Comparison of ENCODE assay signal across 8 cellular contexts in genomic region chr17:36947922-36948716, GRCh38. TPM values are rescaled to one million over a fixed set of nuclear protein-coding genes. Genes with fewer than 3 reads are reported as not detected.
DNase-seq lines count a peak whose midpoint lies in the region; FAIRE-seq and TF ChIP-seq lines count a peak whose summit lies in the region.

No MANE protein-coding gene starts in this region.

- H2AK5ac ChIP-seq in H1 (ENCODE audit: low read depth, low read length): no peak overlapping the region

- H3K23ac ChIP-seq in H1 (ENCODE audit: insufficient read length): no peak overlapping the region

- H3K79me2 ChIP-seq in OCI-LY1 (ENCODE audit: insufficient read depth, low read length) (peaks cover 21% of the 10 kb centered on the region), H1 (ENCODE audit: control insufficient read depth in 1 of 2, insufficient read depth in 2 of 2, low read length in 2 of 2) (peaks cover 0 to 21% of the 10 kb centered on the region in 2 experiments; a peak in 2 of 4 replicates)

- no peaks in the 10 kb centered on the region for H3K9me3 Mint-ChIP-seq in activated naive CD4-positive, alpha-beta T cell treated with anti-CD3 and anti-CD28 coated beads, Interleukin-2, amount 50 U/mL, for 24 hours
- H3K9me3 Mint-ChIP-seq in nephron: no peaks in the 10 kb centered on the region

- H3K4me2 ChIP-seq in OCI-LY1 (ENCODE audit: low read length) (peak overlapping the region; percentile 89), H1 (ENCODE audit: insufficient read depth in 1 of 2, low read depth in 2 of 2, low read length in 2 of 2) (peak overlapping the region; percentile 81 to 96)

- H3K27me3 Mint-ChIP-seq in activated naive CD4-positive, alpha-beta T cell treated with anti-CD3 and anti-CD28 coated beads, Interleukin-2, amount 50 U/mL, for 24 hours: peaks cover 25% of the 10 kb centered on the region
- peaks cover 57% of the 10 kb centered on the region for H3K27me3 Mint-ChIP-seq in nephron (ENCODE audit: low read depth)

- FAIRE-seq in H1 (lab: Jason Lieb, UNC): no peak

- H4K20me1 ChIP-seq in OCI-LY1 (ENCODE audit: insufficient read depth, low read length) (no peaks in the 10 kb centered on the region), H1 (replicated peaks in 1 of 2; ENCODE audit: control insufficient read depth in 1 of 2, insufficient read depth in 2 of 2, low read length in 2 of 2) (peaks cover 7 to 13% of the 10 kb centered on the region in 2 experiments)

- peak overlapping the region; percentile 96 for H4K91ac ChIP-seq in H1 (replicated peaks; ENCODE audit: insufficient read length, low read length)

- 7% methylated on average over 26 of the region's 26 CpGs; no CpG with 5 or more reads in 1 of the 2 experiments for WGBS in H1 (ENCODE audit: extremely low coverage in 1 of 2, insufficient coverage in 1 of 2, insufficient read length in 1 of 2, insufficient replicate concordance in 2 of 2, low coverage in 1 of 2, low lambda C conversion rate in 2 of 2, missing lambda C conversion rate in 1 of 2), 2 experiments

- peak overlapping the region; percentile 84 for H3K9ac ChIP-seq in OCI-LY1 (ENCODE audit: low read length)
- H3K9ac ChIP-seq in H1 (replicated peaks in 1 of 4; ENCODE audit: extremely low read depth in 1 of 4, low read depth in 3 of 4, low read length in 3 of 4): peak overlapping the region in 2 of 4 experiments; percentile 29 to 35; a peak in 4 of 7 replicates

- H3K23me2 ChIP-seq in H1 (ENCODE audit: low read depth, low read length): peaks cover 16% of the 10 kb centered on the region

- H2BK20ac ChIP-seq in H1 (ENCODE audit: low read length): no peak overlapping the region

- H3K4me3 Mint-ChIP-seq in activated naive CD4-positive, alpha-beta T cell treated with anti-CD3 and anti-CD28 coated beads, Interleukin-2, amount 50 U/mL, for 24 hours: peak overlapping the region; percentile 100
- H3K4me3 Mint-ChIP-seq in nephron: peak overlapping the region; percentile 92 to 95 (median 95)

- H3K27me3 ChIP-seq in OCI-LY1 (ENCODE audit: insufficient read depth, low read length) (no peaks in the 10 kb centered on the region; the same call in 1 of the 2 replicates), H1 (replicated peaks in 1 of 4; ENCODE audit: control insufficient read depth in 3 of 4, extremely low read depth in 1 of 4, insufficient read depth in 3 of 4, low read length in 3 of 4) (peaks cover 44 to 56% (median 50%) of the 10 kb centered on the region in 4 experiments)

- H4K8ac ChIP-seq in H1 (ENCODE audit: extremely low read depth, insufficient read depth, low read length): peak overlapping the region; percentile 39; the same call in 1 of the 2 replicates

- H3K9me3 ChIP-seq in OCI-LY1 (ENCODE audit: low read length) (no peaks in the 10 kb centered on the region), H1 (ENCODE audit: insufficient read depth in 2 of 2, low read depth in 1 of 2, low read length in 1 of 2) (no peaks in the 10 kb centered on the region)

- peak overlapping the region; percentile 64 for H3K27ac Mint-ChIP-seq in activated naive CD4-positive, alpha-beta T cell treated with anti-CD3 and anti-CD28 coated beads, Interleukin-2, amount 50 U/mL, for 24 hours
- H3K27ac Mint-ChIP-seq in nephron: peak overlapping the region; percentile 58 to 85 (median 76)

- peaks cover 56% of the 10 kb centered on the region for H3K4me1 Mint-ChIP-seq in activated naive CD4-positive, alpha-beta T cell treated with anti-CD3 and anti-CD28 coated beads, Interleukin-2, amount 50 U/mL, for 24 hours
- peaks cover 30% of the 10 kb centered on the region for H3K4me1 Mint-ChIP-seq in nephron

- H3K56ac ChIP-seq in H1 (replicated peaks; ENCODE audit: insufficient read length, low read depth, low read length): no peak overlapping the region

- no peak overlapping the region for H2BK5ac ChIP-seq in H1 (ENCODE audit: low read depth, low read length)

- no peak overlapping the region for H2BK120ac ChIP-seq in H1 (replicated peaks; ENCODE audit: low read depth, low read length)

- no peak overlapping the region for H3K27ac ChIP-seq in OCI-LY1 (ENCODE audit: low read depth, low read length, poor library complexity, severe bottlenecking)
- H3K27ac ChIP-seq in H1 (ENCODE audit: low read depth, low read length): no peak overlapping the region

- TF ChIP-seq EP300 in H1 (IDR thresholded peaks at IDR 0.05; ENCODE audit: borderline replicate concordance in 1 of 2, low read depth in 2 of 2, low read length in 2 of 2): no peak

- DNase-seq in activated naive CD4-positive, alpha-beta T cell treated with Interleukin-2 at 50 U/mL for 16 hours: no peak
- DNase-seq in H1 (ENCODE audit: low read depth in 1 of 2, low spot score in 2 of 2) (no peak), NCI-H2081 treated with DMSO at 0.1 percent for 48 hours (lab: John Stamatoyannopoulos, UW) (no peak), midbrain (lab: John Stamatoyannopoulos, UW) (no peak)
- no peak for DNase-seq in activated CD4-positive, alpha-beta T cell treated with anti-CD3 and anti-CD28 coated beads, Interleukin-2, amount 50 U/mL, for 48 hours

- peaks cover 26% of the 10 kb centered on the region for H3K36me3 Mint-ChIP-seq in activated naive CD4-positive, alpha-beta T cell treated with anti-CD3 and anti-CD28 coated beads, Interleukin-2, amount 50 U/mL, for 24 hours
- peaks cover 35% of the 10 kb centered on the region for H3K36me3 Mint-ChIP-seq in nephron (ENCODE audit: low read depth)

- CTCF ChIA-PET in H1 (lab: Charles Lee; ENCODE audit: partially characterized antibody): interaction anchor here (0.6 to 2.7 kb wide), 4 partner anchors 10 to 535 kb away, joined by 3 to 10 read pairs (median 4); partner anchors contain the start of gene LHX1

- H3K18ac ChIP-seq in H1 (ENCODE audit: extremely low read depth, low read length): peak overlapping the region; percentile 39; the same call in 1 of the 2 replicates

- H3K9me2 ChIP-seq in OCI-LY1 (ENCODE audit: low read depth, low read length): no peaks in the 10 kb centered on the region

- H3K4ac ChIP-seq in H1 (replicated peaks; ENCODE audit: insufficient read length, low read depth, low read length): no peak overlapping the region

- TF ChIP-seq RAD21 in H1 (IDR thresholded peaks at IDR 0.05 in 1 of 2, conservative IDR thresholded peaks at IDR 0.05 in 1 of 2; ENCODE audit: low read depth in 2 of 2, low read length in 2 of 2): peak in 1 of 2 experiments; percentile 29; a peak in 2 of 4 replicates

- peak overlapping the region; percentile 32; the same call in 1 of the 2 replicates for H2AFZ ChIP-seq in OCI-LY1 (ENCODE audit: low read length)
- peak overlapping the region; percentile 95; the same call in 1 of the 2 replicates for H2AFZ ChIP-seq in H1 (ENCODE audit: low read length)

- no peaks in the 10 kb centered on the region for H3F3A ChIP-seq in OCI-LY1 (ENCODE audit: insufficient read depth, low read length)

- H3K36me3 ChIP-seq in OCI-LY1 (ENCODE audit: insufficient read depth, low read length): peaks cover 29% of the 10 kb centered on the region; the same call in 1 of the 2 replicates
- peaks cover 5 to 25% (median 7%) of the 10 kb centered on the region in 4 experiments; a peak in 7 of 8 replicates for H3K36me3 ChIP-seq in H1 (ENCODE audit: control insufficient read depth in 2 of 4, insufficient read depth in 4 of 4, low read length in 3 of 4)

- H2BK15ac ChIP-seq in H1 (ENCODE audit: low read length): no peak overlapping the region; the same call in 1 of the 2 replicates

- H3K4me3 ChIP-seq in OCI-LY1 (ENCODE audit: low read depth, low read length, poor library complexity, severe bottlenecking) (peak overlapping the region; percentile 75), H1 (ENCODE audit: extremely low read depth in 1 of 4, insufficient read depth in 2 of 4, low read depth in 3 of 4, low read length in 4 of 4) (peak overlapping the region; percentile 75 to 87 (median 82))

- TF ChIP-seq CTCF in OCI-LY1 (IDR thresholded peaks at IDR 0.05; ENCODE audit: low read length) (no peak), H1 (IDR thresholded peaks at IDR 0.05; ENCODE audit: control extremely low read depth in 1 of 3, insufficient read depth in 1 of 3, low read depth in 1 of 3, low read length in 3 of 3) (no peak), nephron (IDR thresholded peaks at IDR 0.05; ENCODE audit: unreplicated experiment in 3 of 3) (no peak)

- no peak overlapping the region for H4K5ac ChIP-seq in H1 (ENCODE audit: insufficient read length, low read depth, low read length)

- no peak overlapping the region for H3K14ac ChIP-seq in H1 (ENCODE audit: insufficient read length)

- H3K4me1 ChIP-seq in OCI-LY1 (ENCODE audit: insufficient read depth, low read length, severe bottlenecking): peaks cover 30% of the 10 kb centered on the region
- H3K4me1 ChIP-seq in H1 (replicated peaks in 1 of 4; ENCODE audit: control insufficient read depth in 3 of 4, insufficient read depth in 4 of 4, low read length in 3 of 4): peaks cover 8 to 21% (median 15%) of the 10 kb centered on the region in 4 experiments

- H2BK12ac ChIP-seq in H1 (ENCODE audit: low read depth, low read length): peak overlapping the region; percentile 40; the same call in 1 of the 2 replicates

- TF ChIP-seq POLR2A in H1 (IDR thresholded peaks at IDR 0.05; ENCODE audit: control extremely low read depth in 1 of 2, low read depth in 2 of 2, low read length in 2 of 2): no peak

- H3K79me1 ChIP-seq in H1 (ENCODE audit: low read depth, low read length): no peaks in the 10 kb centered on the region; the same call in 1 of the 2 replicates

- POLR2A ChIA-PET in H1 (lab: Charles Lee; ENCODE audit: partially characterized antibody): interaction anchor here (0.8 to 2.4 kb wide), 8 partner anchors 10 to 141 kb away, joined by 3 to 11 read pairs (median 3); partner anchors contain the start of gene LHX1

RNA-seq across cellular contexts. Expression of gene AATF, which starts 0.6 kb away (rescaled TPM):
- total RNA-seq in H1 (2021; fragmentation: NEBNext Ultra II Directional; extraction: Animal tissue kit (Norgen Biotek cat#: 25700)): 62.8 and 67.7 TPM in 2 replicates
- polyA plus RNA-seq in H1 (2011; rRNA removed): 20.1 and 23.7 TPM in 2 replicates
- 26.3 TPM for polyA plus RNA-seq in H1 (2011; cell fraction: cytosol; rRNA removed)
- 29.8 TPM for polyA plus RNA-seq in H1 (2011; cell fraction: nucleus; rRNA removed)
- polyA plus RNA-seq in H1 (2012, experiment 1 of 2): 66.6 to 96.2 TPM (median 77.0 TPM) in 4 replicates
- 23.2 TPM for polyA plus RNA-seq in H1 (2012, experiment 2 of 2)
- polyA plus RNA-seq in H1 (2013, experiment 1 of 2): 74.6 TPM
- 70.3 TPM for polyA plus RNA-seq in H1 (2013, experiment 2 of 2)
- 24.8 and 31.2 TPM in 2 replicates for polyA minus RNA-seq in H1 (2011; rRNA and poly(A)+ RNA removed)
- polyA minus RNA-seq in H1 (2011; cell fraction: cytosol; rRNA and poly(A)+ RNA removed): 21.7 TPM
- 26.4 TPM for polyA minus RNA-seq in H1 (2011; cell fraction: nucleus; rRNA and poly(A)+ RNA removed)

RNA-seq across cellular contexts. Expression of gene LHX1, which starts 10.8 kb away (rescaled TPM):
- total RNA-seq in H1 (2021; fragmentation: NEBNext Ultra II Directional; extraction: Animal tissue kit (Norgen Biotek cat#: 25700)): 0.93 and 1.5 TPM in 2 replicates
- 0.26 and 0.33 TPM in 2 replicates for polyA plus RNA-seq in H1 (2011; rRNA removed)
- 0.21 TPM for polyA plus RNA-seq in H1 (2011; cell fraction: cytosol; rRNA removed)
- polyA plus RNA-seq in H1 (2011; cell fraction: nucleus; rRNA removed): 0.67 TPM
- 0.57 to 1.4 TPM (median 0.94 TPM) in 4 replicates for polyA plus RNA-seq in H1 (2012, experiment 1 of 2)
- polyA plus RNA-seq in H1 (2012, experiment 2 of 2): 0.81 TPM
- polyA plus RNA-seq in H1 (2013, experiment 1 of 2): 0.53 TPM
- 0.39 TPM for polyA plus RNA-seq in H1 (2013, experiment 2 of 2)
- 0.35 TPM in 1 of 2 replicates, not detected in the other for polyA minus RNA-seq in H1 (2011; rRNA and poly(A)+ RNA removed)
- polyA minus RNA-seq in H1 (2011; cell fraction: cytosol; rRNA and poly(A)+ RNA removed): not detected
- polyA minus RNA-seq in H1 (2011; cell fraction: nucleus; rRNA and poly(A)+ RNA removed): 0.70 TPM
